17 cellular contexts compared by ENCODE assay signal in the genomic region with DNA sequence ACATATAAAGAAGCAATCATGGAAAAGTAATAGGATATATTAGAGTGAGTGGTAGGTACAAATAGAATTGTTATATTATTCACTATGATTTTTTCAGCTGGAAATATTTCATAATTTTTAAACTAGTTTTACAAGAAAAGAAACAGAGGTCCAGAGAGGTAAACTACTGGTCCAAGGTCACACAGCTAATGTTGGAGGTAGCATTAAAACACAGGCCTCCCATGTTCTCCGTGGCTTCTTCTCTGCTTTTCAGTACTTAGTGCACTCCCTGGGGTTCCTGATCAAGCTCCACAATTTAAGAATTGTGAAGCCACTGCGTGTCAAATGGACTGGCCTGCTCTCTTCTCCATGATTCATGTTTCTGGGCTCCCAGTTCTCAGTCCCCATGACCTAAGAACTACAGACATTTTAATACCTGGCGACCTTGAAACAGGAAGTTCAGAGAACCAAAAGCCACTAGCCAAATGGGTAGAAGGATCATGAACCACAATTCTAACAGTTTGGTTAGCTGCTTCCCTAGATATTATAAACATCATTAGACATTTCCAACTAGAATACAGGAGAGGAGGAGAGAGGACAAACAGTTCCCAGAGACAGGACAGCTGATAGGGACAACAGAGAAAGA.
"Had no signal": no experiment of that assay in that cellular context is flagged by ENCODE, and none has a peak within 500 bp of the region (broad histone marks: within the 10 kb centered on the region; RNA-seq: fewer than 3 reads in every experiment).

No MANE protein-coding gene starts in this region.

- H3K36me3 ChIP-seq: brain microvascular endothelial cell, pancreas, thyroid gland, vagina had no signal

- H3K4me3 Mint-ChIP-seq: activated CD4-positive, alpha-beta memory T cell treated with anti-CD3 and anti-CD28 coated beads, Interleukin-2, amount 10 ng/mL, durations not matched to agents 7 days and 5 days; dendritic cell treated with granulocyte-macrophage colony-stimulating factor and Interleukin-4, amounts not matched to agents 40 ng/mL and 50 ng/mL, for 4 days; T-helper 17 cell had no signal

- H3K9me3 ChIP-seq: pancreas, thyroid gland, vagina had no signal

- H3K27me3 Mint-ChIP-seq: effector memory CD8-positive, alpha-beta T cell; T-helper 17 cell had no signal

- H3K9me3 Mint-ChIP-seq: activated CD4-positive, alpha-beta memory T cell treated with anti-CD3 and anti-CD28 coated beads, Interleukin-2, amount 10 ng/mL, durations not matched to agents 7 days and 5 days; dendritic cell treated with granulocyte-macrophage colony-stimulating factor and Interleukin-4, amounts not matched to agents 40 ng/mL and 50 ng/mL, for 4 days; effector memory CD8-positive, alpha-beta T cell had no signal

- ATAC-seq: effector memory CD8-positive, alpha-beta T cell; left ventricle myocardium superior; T-helper 17 cell had no signal

- H3K27me3 ChIP-seq: brain microvascular endothelial cell, pancreas, thyroid gland, vagina had no signal

- H3K27ac Mint-ChIP-seq: activated CD4-positive, alpha-beta memory T cell treated with anti-CD3 and anti-CD28 coated beads, Interleukin-2, amount 10 ng/mL, durations not matched to agents 7 days and 5 days; dendritic cell treated with granulocyte-macrophage colony-stimulating factor and Interleukin-4, amounts not matched to agents 40 ng/mL and 50 ng/mL, for 4 days; effector memory CD8-positive, alpha-beta T cell had no signal

- H3K27ac ChIP-seq: brain microvascular endothelial cell, epithelial cell of prostate, pancreas, thyroid gland, vagina had no signal

- DNase-seq: activated CD4-positive, alpha-beta memory T cell treated with anti-CD3 and anti-CD28 coated beads, Interleukin-2, amount 10 ng/mL, durations not matched to agents 7 days and 5 days; activated CD4-positive, CD25-positive, alpha-beta regulatory T cell treated with anti-CD3 and anti-CD28 coated beads, Interleukin-2, amount 50 U/mL, for 72 hours; activated naive CD4-positive, alpha-beta T cell treated with Interleukin-2 at 50 U/mL for 16 hours; brain microvascular endothelial cell; cerebellar nuclear complex; effector memory CD8-positive, alpha-beta T cell; kidney; left ventricle myocardium superior; mesendoderm; pancreas; retina; stimulated activated CD4-positive, alpha-beta T cell treated with anti-CD3 and anti-CD28 coated beads, Interleukin-4, amount 100 ng/mL, for 4 hours; T-helper 17 cell; thyroid gland had no signal

- H3K4me3 ChIP-seq: pancreas, thyroid gland, vagina had no signal
